Comparison of ENCODE assay signal across 9 cellular contexts in the genomic region with DNA sequence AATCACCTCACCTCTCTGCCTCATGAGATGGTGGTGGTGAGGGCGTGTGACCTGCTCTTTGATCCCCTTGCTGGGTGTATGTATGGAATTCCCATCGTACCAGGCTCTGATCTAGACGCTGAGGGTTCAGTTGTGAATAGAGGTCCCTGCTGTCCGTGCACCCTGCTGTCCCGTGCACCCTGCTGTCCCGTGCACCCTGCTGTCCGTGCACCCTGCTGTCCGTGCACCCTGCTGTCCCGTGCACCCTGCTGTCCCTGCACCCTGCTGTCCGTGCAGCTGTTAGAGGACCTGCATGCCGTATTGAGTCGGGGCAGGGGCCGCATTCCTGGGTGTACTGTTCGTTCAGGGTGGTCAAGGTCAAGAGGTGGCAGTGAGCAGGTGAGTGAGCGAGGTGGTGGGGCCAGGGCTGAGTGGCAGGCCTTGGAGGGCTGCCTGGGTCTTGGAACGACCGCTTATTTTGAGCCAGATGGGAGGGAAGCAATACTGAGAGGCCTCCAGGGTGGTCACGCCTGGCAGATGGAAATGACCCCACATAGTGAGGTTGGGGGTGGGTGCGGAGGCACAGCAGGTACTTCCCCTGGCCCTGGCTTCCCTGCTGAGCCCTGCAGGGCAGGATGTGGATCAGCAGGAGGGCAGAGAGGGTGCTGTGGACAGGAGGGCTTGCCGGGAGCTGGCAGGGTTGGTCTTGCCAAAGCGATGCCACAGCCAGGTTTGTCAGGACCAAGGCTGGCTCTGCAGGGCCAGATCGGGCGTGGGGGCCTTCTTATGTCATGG. TPM values are rescaled to one million over a fixed set of nuclear protein-coding genes. Genes with fewer than 3 reads are reported as not detected.
DNase-seq lines count a peak whose midpoint lies in the region; ATAC-seq and FAIRE-seq lines count a peak whose summit lies in the region.
"Had no signal": no experiment of that assay in that cellular context is flagged by ENCODE, and none has a peak within 500 bp of the region (broad histone marks: within the 10 kb centered on the region; RNA-seq: fewer than 3 reads in every experiment).

No MANE protein-coding gene starts in this region.

- CTCF ChIA-PET in activated naive CD4-positive, alpha-beta T cell treated with anti-CD3 and anti-CD28 coated beads, Interleukin-2, amount 10 ng/mL, durations not matched to agents 7 days and 5 days (lab: Charles Lee): interaction anchor here (1.2 to 1.9 kb wide), 3 partner anchors 14 to 194 kb away, joined by 3 to 9 read pairs (median 7); a partner anchor contains a TSS

- no peaks in the 10 kb centered on the region for H3K27me3 Mint-ChIP-seq in activated naive CD4-positive, alpha-beta T cell treated with anti-CD3 and anti-CD28 coated beads, Interleukin-2, amount 50 U/mL, for 24 hours
- H3K27me3 Mint-ChIP-seq in activated naive CD4-positive, alpha-beta T cell treated with anti-CD3 and anti-CD28 coated beads, Interleukin-2, amount 10 ng/mL, durations not matched to agents 7 days and 5 days: no peaks in the 10 kb centered on the region

- no peaks in the 10 kb centered on the region for H3K9me3 Mint-ChIP-seq in activated naive CD4-positive, alpha-beta T cell treated with anti-CD3 and anti-CD28 coated beads, Interleukin-2, amount 50 U/mL, for 24 hours
- H3K9me3 Mint-ChIP-seq in activated naive CD4-positive, alpha-beta T cell treated with anti-CD3 and anti-CD28 coated beads, Interleukin-2, amount 10 ng/mL, durations not matched to agents 7 days and 5 days: no peaks in the 10 kb centered on the region

- FAIRE-seq in urothelium cell line (lab: Jason Lieb, UNC): peak; percentile 100

- peaks cover 33% of the 10 kb centered on the region for H3K4me1 Mint-ChIP-seq in activated naive CD4-positive, alpha-beta T cell treated with anti-CD3 and anti-CD28 coated beads, Interleukin-2, amount 50 U/mL, for 24 hours
- peaks cover 21% of the 10 kb centered on the region for H3K4me1 Mint-ChIP-seq in activated naive CD4-positive, alpha-beta T cell treated with anti-CD3 and anti-CD28 coated beads, Interleukin-2, amount 10 ng/mL, durations not matched to agents 7 days and 5 days

- ATAC-seq in GM18511 (IDR thresholded peaks at IDR 0.05; ENCODE audit: unreplicated experiment): no peak

- no peak for DNase-seq in activated naive CD4-positive, alpha-beta T cell treated with anti-CD3 and anti-CD28 coated beads, Interleukin-2, amount 10 ng/mL, durations not matched to agents 7 days and 5 days
- DNase-seq in NCI-H774 (lab: John Stamatoyannopoulos, UW): peak; percentile 39
- peak; percentile 49 for DNase-seq in fibroblast of gingiva (ENCODE audit: low read depth)
- no peak for DNase-seq in urothelium cell line (ENCODE audit: low spot score)
- no peak for DNase-seq in HuH-7.5 (ENCODE audit: low spot score)
- no peak for DNase-seq in cardiac septum (ENCODE audit: low spot score)
- DNase-seq: NCI-H1436 had no signal

- H3K27ac Mint-ChIP-seq in activated naive CD4-positive, alpha-beta T cell treated with anti-CD3 and anti-CD28 coated beads, Interleukin-2, amount 50 U/mL, for 24 hours: peak overlapping the region; percentile 55
- H3K27ac Mint-ChIP-seq in activated naive CD4-positive, alpha-beta T cell treated with anti-CD3 and anti-CD28 coated beads, Interleukin-2, amount 10 ng/mL, durations not matched to agents 7 days and 5 days: no peak overlapping the region

- no peak overlapping the region for H3K4me3 Mint-ChIP-seq in activated naive CD4-positive, alpha-beta T cell treated with anti-CD3 and anti-CD28 coated beads, Interleukin-2, amount 50 U/mL, for 24 hours
- H3K4me3 Mint-ChIP-seq in activated naive CD4-positive, alpha-beta T cell treated with anti-CD3 and anti-CD28 coated beads, Interleukin-2, amount 10 ng/mL, durations not matched to agents 7 days and 5 days: no peak overlapping the region

- intact Hi-C loops in cardiac septum (cut with DNase I): no loop called here

- peaks cover 8% of the 10 kb centered on the region for H3K36me3 Mint-ChIP-seq in activated naive CD4-positive, alpha-beta T cell treated with anti-CD3 and anti-CD28 coated beads, Interleukin-2, amount 50 U/mL, for 24 hours
- H3K36me3 Mint-ChIP-seq in activated naive CD4-positive, alpha-beta T cell treated with anti-CD3 and anti-CD28 coated beads, Interleukin-2, amount 10 ng/mL, durations not matched to agents 7 days and 5 days: peaks cover 51% of the 10 kb centered on the region

RNA-seq across cellular contexts. Expression of a gene that starts 4.6 kb away (rescaled TPM):
- 193 TPM for total RNA-seq in cardiac septum

RNA-seq across cellular contexts. Expression of a gene that starts 15.6 kb away (rescaled TPM):
- 80.4 TPM for total RNA-seq in cardiac septum

RNA-seq across cellular contexts. Expression of a gene that starts 22.5 kb away (rescaled TPM):
- 15.9 TPM for total RNA-seq in cardiac septum

RNA-seq across cellular contexts. Expression of a gene that starts 27.0 kb away (rescaled TPM):
- 6.5 TPM for total RNA-seq in cardiac septum

RNA-seq across cellular contexts. Expression of a gene that starts 29.7 kb away (rescaled TPM):
- 29.0 TPM for total RNA-seq in cardiac septum

Comparison
In these comparisons a context has a peak if more than half of its experiments do, and no peak if none do; other contexts are left out.
1. DNase-seq: peak in NCI-H774 (single experiment) and fibroblast of gingiva (single experiment); none in activated naive CD4-positive, alpha-beta T cell treated with anti-CD3 and anti-CD28 coated beads, Interleukin-2, amount 10 ng/mL, durations not matched to agents 7 days and 5 days (single experiment), urothelium cell line (single experiment), HuH-7.5 (single experiment) and cardiac septum (single experiment).